In genomic region chr14:20632448-20632830, GRCh38 we compare ENCODE assay signal across 8 cellular contexts. TPM values are rescaled to one million over a fixed set of nuclear protein-coding genes. Genes with fewer than 3 reads are reported as not detected.
DNase-seq lines count a peak whose midpoint lies in the region; ATAC-seq lines count a peak whose summit lies in the region.

No MANE protein-coding gene starts in this region.

- H3K4me1 Mint-ChIP-seq in activated CD4-positive, alpha-beta memory T cell treated with anti-CD3 and anti-CD28 coated beads, Interleukin-2, amount 10 ng/mL, durations not matched to agents 7 days and 5 days = peaks cover 38% of the 10 kb centered on the region

- H3K4me1 ChIP-seq in thymus (ENCODE audit: control insufficient read depth, insufficient read depth, low read length) = peaks cover 4% of the 10 kb centered on the region

- H3K36me3 ChIP-seq in thymus (ENCODE audit: control insufficient read depth, insufficient read depth) = no peaks in the 10 kb centered on the region

- POLR2A ChIA-PET in activated CD4-positive, alpha-beta memory T cell treated with anti-CD3 and anti-CD28 coated beads, Interleukin-2, amount 10 ng/mL, durations not matched to agents 7 days and 5 days (lab: Charles Lee) = interaction anchor here (0.9 to 3.1 kb wide), 6 partner anchors 10 to 163 kb away, joined by 3 to 14 read pairs (median 4); partner anchors contain the start of gene PNP

- no peaks in the 10 kb centered on the region for H3K9me3 Mint-ChIP-seq in activated CD4-positive, alpha-beta memory T cell treated with anti-CD3 and anti-CD28 coated beads, Interleukin-2, amount 10 ng/mL, durations not matched to agents 7 days and 5 days

- H3K27ac ChIP-seq in thymus (ENCODE audit: low read depth) = no peak overlapping the region

- H3K36me3 Mint-ChIP-seq in activated CD4-positive, alpha-beta memory T cell treated with anti-CD3 and anti-CD28 coated beads, Interleukin-2, amount 10 ng/mL, durations not matched to agents 7 days and 5 days (ENCODE audit: low read depth) = no peaks in the 10 kb centered on the region

- peak overlapping the region; percentile 70 for H3K27ac Mint-ChIP-seq in activated CD4-positive, alpha-beta memory T cell treated with anti-CD3 and anti-CD28 coated beads, Interleukin-2, amount 10 ng/mL, durations not matched to agents 7 days and 5 days

- H3K4me3 ChIP-seq in iPS-18c (ENCODE audit: insufficient read depth, low read depth, low read length) = peak overlapping the region; percentile 69
- H3K4me3 ChIP-seq in thymus (ENCODE audit: low read length) = peak overlapping the region; percentile 35

- peaks cover 36% of the 10 kb centered on the region for H3K27me3 ChIP-seq in thymus (ENCODE audit: control insufficient read depth, insufficient read depth)

- CTCF ChIA-PET in activated CD4-positive, alpha-beta memory T cell treated with anti-CD3 and anti-CD28 coated beads, Interleukin-2, amount 10 ng/mL, durations not matched to agents 7 days and 5 days (lab: Charles Lee) = interaction anchor here (0.8 to 1.7 kb wide), 9 partner anchors 11 to 302 kb away, joined by 3 to 7 read pairs (median 4); no protein-coding TSS in a partner anchor

- no peak for DNase-seq in activated CD4-positive, alpha-beta memory T cell treated with anti-CD3 and anti-CD28 coated beads, Interleukin-2, amount 10 ng/mL, durations not matched to agents 7 days and 5 days
- no peak for DNase-seq in putamen (ENCODE audit: low spot score)
- DNase-seq in NCI-H2196 (lab: John Stamatoyannopoulos, UW; ENCODE audit: unreplicated experiment) = no peak
- no peak for DNase-seq in AG08396 (ENCODE audit: low spot score)

- peak overlapping the region; percentile 68 for H3K4me3 Mint-ChIP-seq in activated CD4-positive, alpha-beta memory T cell treated with anti-CD3 and anti-CD28 coated beads, Interleukin-2, amount 10 ng/mL, durations not matched to agents 7 days and 5 days

- peaks cover 83% of the 10 kb centered on the region for H3K27me3 Mint-ChIP-seq in activated CD4-positive, alpha-beta memory T cell treated with anti-CD3 and anti-CD28 coated beads, Interleukin-2, amount 10 ng/mL, durations not matched to agents 7 days and 5 days

- under 1% methylated on average over 19 of the region's 19 CpGs for WGBS in thymus

- peak; percentile 11 for ATAC-seq in GM18508 (IDR thresholded peaks at IDR 0.05; ENCODE audit: insufficient read depth, unreplicated experiment)
- ATAC-seq in HG02642 (IDR thresholded peaks at IDR 0.05; ENCODE audit: poor library complexity, unreplicated experiment) = peak; percentile 21

- no peaks in the 10 kb centered on the region for H3K9me3 ChIP-seq in iPS-18c (ENCODE audit: control insufficient read depth, insufficient read depth, low read length)
- H3K9me3 ChIP-seq in thymus (ENCODE audit: control insufficient read depth) = peaks cover 4% of the 10 kb centered on the region

RNA-seq across cellular contexts. Expression of gene OR6S1, which starts 9.1 kb away (rescaled TPM):
- total RNA-seq in activated CD4-positive, alpha-beta memory T cell treated with anti-CD3 and anti-CD28 coated beads, Interleukin-2, amount 10 ng/mL, durations not matched to agents 7 days and 5 days = not detected
- not detected for polyA plus RNA-seq in thymus

RNA-seq across cellular contexts. Expression of gene RNASE12, which starts 41.3 kb away (rescaled TPM):
- not detected for total RNA-seq in activated CD4-positive, alpha-beta memory T cell treated with anti-CD3 and anti-CD28 coated beads, Interleukin-2, amount 10 ng/mL, durations not matched to agents 7 days and 5 days
- not detected for polyA plus RNA-seq in thymus

RNA-seq across cellular contexts. Expression of gene RNASE11, which starts 44.6 kb away (rescaled TPM):
- not detected for total RNA-seq in activated CD4-positive, alpha-beta memory T cell treated with anti-CD3 and anti-CD28 coated beads, Interleukin-2, amount 10 ng/mL, durations not matched to agents 7 days and 5 days
- 0.02 TPM for polyA plus RNA-seq in thymus

RNA-seq across cellular contexts. Expression of gene RNASE4, which starts 51.9 kb away (rescaled TPM):
- total RNA-seq in activated CD4-positive, alpha-beta memory T cell treated with anti-CD3 and anti-CD28 coated beads, Interleukin-2, amount 10 ng/mL, durations not matched to agents 7 days and 5 days = 1 to 10 TPM; 2.7 to 4.7 TPM
- 25.4 TPM for polyA plus RNA-seq in thymus

RNA-seq across cellular contexts. Expression of gene ANG, which starts 56.1 kb away (rescaled TPM):
- total RNA-seq in activated CD4-positive, alpha-beta memory T cell treated with anti-CD3 and anti-CD28 coated beads, Interleukin-2, amount 10 ng/mL, durations not matched to agents 7 days and 5 days = 1 to 10 TPM; 4.9 to 5.5 TPM
- polyA plus RNA-seq in thymus = 9.1 TPM
